8 cellular contexts compared by ENCODE assay signal in genomic region chr18:45409971-45410370, GRCh38.
"Had no signal": no experiment of that assay in that cellular context is flagged by ENCODE, and none has a peak within 500 bp of the region (broad histone marks: within the 10 kb centered on the region; RNA-seq: fewer than 3 reads in every experiment).

No MANE protein-coding gene starts in this region.

- H3K4me1 ChIP-seq: HAP-1 had no signal

- H3K36me3 ChIP-seq: HAP-1 had no signal

- H3K27ac ChIP-seq: GM23248 had no signal

- DNase-seq: GM23248, GOT3, H7, H9, HCEC 1CT, HFFc6 had no signal

- H3K9me3 ChIP-seq: HAP-1 had no signal

- H3K4me3 ChIP-seq: GM23248, GM23338, HAP-1 had no signal
